Comparison of ENCODE assay signal across 10 cellular contexts in the genomic region with DNA sequence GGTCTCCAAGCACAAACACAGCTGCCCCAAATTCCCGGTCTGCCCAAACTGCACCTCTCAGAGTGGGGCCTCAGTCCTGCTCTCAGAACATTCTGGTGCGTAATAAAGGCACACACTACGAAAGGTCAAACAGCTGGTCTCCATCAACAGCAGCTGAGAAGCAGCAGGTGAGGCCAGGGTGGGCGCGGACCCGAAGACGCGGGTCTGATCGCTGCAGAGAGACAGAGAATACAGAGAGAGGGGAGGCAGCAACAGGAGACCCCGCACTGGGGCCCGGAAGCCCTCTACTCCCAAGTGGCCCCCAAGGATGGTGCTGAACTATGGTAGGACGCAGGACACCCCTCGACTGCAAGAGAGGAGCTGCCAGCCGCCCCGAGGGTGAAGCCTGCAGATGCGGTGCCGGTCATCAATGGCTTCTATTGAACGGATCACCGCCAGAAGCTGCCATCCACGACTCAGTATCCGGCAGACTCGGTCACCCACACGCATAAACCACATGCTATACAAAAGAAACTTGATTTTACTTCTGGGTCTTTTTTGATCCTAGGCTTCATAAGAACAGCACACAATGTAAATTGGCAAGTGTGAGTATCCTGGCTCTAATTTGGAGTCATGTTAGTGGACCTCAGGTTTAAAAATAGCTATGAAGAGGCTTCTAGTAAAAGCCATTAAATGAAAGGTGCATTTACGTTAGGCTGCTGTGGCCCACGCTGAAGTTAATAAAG. TPM values are rescaled to one million over a fixed set of nuclear protein-coding genes. Genes with fewer than 3 reads are reported as not detected.
DNase-seq lines count a peak whose midpoint lies in the region; ATAC-seq, FAIRE-seq and TF ChIP-seq lines count a peak whose summit lies in the region.
"Had no signal": no experiment of that assay in that cellular context is flagged by ENCODE, and none has a peak within 500 bp of the region (broad histone marks: within the 10 kb centered on the region; RNA-seq: fewer than 3 reads in every experiment).

No MANE protein-coding gene starts in this region.

- H3K4me2 ChIP-seq in Loucy (ENCODE audit: low read depth, low read length, poor library complexity, severe bottlenecking): peak overlapping the region; percentile 3

- CTCF ChIA-PET in activated CD4-positive, alpha-beta T cell treated with anti-CD3 and anti-CD28 coated beads for 36 hours (lab: Charles Lee): interaction anchor here (0.6 to 3.6 kb wide), 6 partner anchors 8 to 364 kb away, joined by 3 to 16 read pairs (median 3); no protein-coding TSS in a partner anchor
- CTCF ChIA-PET in MCF 10A (lab: Yijun Ruan, JAX): interaction anchor here (0.9 kb wide), 1 partner anchor 13 kb away, joined by 3 read pairs; no protein-coding TSS in a partner anchor

- no peaks in the 10 kb centered on the region for H3K9me3 ChIP-seq in Loucy (ENCODE audit: insufficient read depth, low read depth, low read length)
- no peaks in the 10 kb centered on the region for H3K9me3 ChIP-seq in left ventricle myocardium inferior (replicated peaks)
- H3K9me3 ChIP-seq in HAP-1: no peaks in the 10 kb centered on the region

- H3K4me3 ChIP-seq in Loucy (ENCODE audit: low read length, poor library complexity, severe bottlenecking): no peak overlapping the region
- H3K4me3 ChIP-seq in left ventricle myocardium inferior: peak overlapping the region; percentile 45
- no peak overlapping the region for H3K4me3 ChIP-seq in HAP-1

- POLR2A ChIA-PET in activated CD4-positive, alpha-beta T cell treated with anti-CD3 and anti-CD28 coated beads for 36 hours (lab: Charles Lee): interaction anchor here (0.5 to 1.3 kb wide), 3 partner anchors 27 to 65 kb away, joined by 3 to 4 read pairs (median 4); no protein-coding TSS in a partner anchor
- POLR2A ChIA-PET in MCF 10A (lab: Yijun Ruan, JAX): interaction anchor here (0.8 kb wide), 1 partner anchor 32 kb away, joined by 3 read pairs; no protein-coding TSS in a partner anchor

- peak overlapping the region; percentile 87 for H3K27ac Mint-ChIP-seq in activated CD4-positive, alpha-beta T cell treated with anti-CD3 and anti-CD28 coated beads for 36 hours
- H3K27ac Mint-ChIP-seq in MCF 10A (ENCODE audit: low read depth, unreplicated experiment): no peak overlapping the region

- H3K36me3 ChIP-seq in Loucy (ENCODE audit: insufficient read depth, low read length) (peaks cover 9% of the 10 kb centered on the region; the same call in 1 of the 2 replicates), left ventricle myocardium inferior (no peaks in the 10 kb centered on the region), HAP-1 (replicated peaks) (no peaks in the 10 kb centered on the region)

- H2AFZ ChIP-seq in Loucy (ENCODE audit: low read length): no peak overlapping the region

- no peak overlapping the region for H3K9ac ChIP-seq in Loucy (ENCODE audit: low read depth, low read length, poor library complexity, severe bottlenecking)

- peaks cover 98% of the 10 kb centered on the region for H3K79me2 ChIP-seq in Loucy (ENCODE audit: insufficient read depth, low read length)

- H3F3A ChIP-seq in Loucy (ENCODE audit: low read depth): no peaks in the 10 kb centered on the region

- H3K27me3 ChIP-seq in Loucy (ENCODE audit: insufficient read depth, low read length, poor library complexity, severe bottlenecking) (no peaks in the 10 kb centered on the region), left ventricle myocardium inferior (ENCODE audit: low read depth) (no peaks in the 10 kb centered on the region), HAP-1 (ENCODE audit: low read depth) (no peaks in the 10 kb centered on the region)

- H3K27me3 Mint-ChIP-seq in activated CD4-positive, alpha-beta T cell treated with anti-CD3 and anti-CD28 coated beads for 36 hours: no peaks in the 10 kb centered on the region
- H3K27me3 Mint-ChIP-seq in MCF 10A (ENCODE audit: insufficient read depth, unreplicated experiment): no peaks in the 10 kb centered on the region

- no peaks in the 10 kb centered on the region for H3K9me2 ChIP-seq in Loucy (replicated peaks; ENCODE audit: low read depth, low read length)

- peaks cover 94% of the 10 kb centered on the region for H3K4me1 Mint-ChIP-seq in activated CD4-positive, alpha-beta T cell treated with anti-CD3 and anti-CD28 coated beads for 36 hours
- H3K4me1 Mint-ChIP-seq in MCF 10A (ENCODE audit: insufficient read depth, unreplicated experiment): peaks cover 36% of the 10 kb centered on the region

- DNase-seq in activated CD4-positive, alpha-beta T cell treated with anti-CD3 and anti-CD28 coated beads for 36 hours: peak; percentile 56
- DNase-seq in activated CD4-positive, alpha-beta T cell treated with anti-CD3 and anti-CD28 coated beads for 1 hour: no peak
- DNase-seq in left ventricle myocardium inferior (no peak), HAP-1 (ENCODE audit: low spot score in 2 of 2) (no peak), frontal cortex (ENCODE audit: low spot score in 2 of 2) (no peak), MCF 10A (ENCODE audit: unreplicated experiment) (no peak)
- DNase-seq in stimulated activated naive CD8-positive, alpha-beta T cell treated with anti-CD3 and anti-CD28 coated beads, Interleukin-15, Interleukin-2, amounts not matched to agents 100 U/mL and 50 U/mL, for 24 hours: no peak
- DNase-seq: cortex of kidney had no signal

- ATAC-seq in activated CD4-positive, alpha-beta T cell treated with anti-CD3 and anti-CD28 coated beads for 36 hours: peak; percentile 52
- peak; percentile 26 for ATAC-seq in stimulated activated naive CD8-positive, alpha-beta T cell treated with anti-CD3 and anti-CD28 coated beads, Interleukin-15, Interleukin-2, amounts not matched to agents 100 U/mL and 50 U/mL, for 24 hours

- peaks cover 15% of the 10 kb centered on the region for H3K4me1 ChIP-seq in Loucy (ENCODE audit: insufficient read depth, low read length, poor library complexity, severe bottlenecking)
- H3K4me1 ChIP-seq in left ventricle myocardium inferior: peaks cover 92% of the 10 kb centered on the region
- H3K4me1 ChIP-seq in HAP-1: peaks cover 5% of the 10 kb centered on the region; the same call in 1 of the 2 replicates

- H4K20me1 ChIP-seq in Loucy (ENCODE audit: insufficient read depth, low read length, poor library complexity, severe bottlenecking): peaks cover 66% of the 10 kb centered on the region

- peak overlapping the region; percentile 64 for H3K27ac ChIP-seq in left ventricle myocardium inferior (replicated peaks)
- H3K27ac ChIP-seq: 22Rv1 had no signal

- intact Hi-C loops in activated CD4-positive, alpha-beta T cell treated with anti-CD3 and anti-CD28 coated beads for 36 hours (cut with DNase I, micrococcal nuclease): no loop called here
- intact Hi-C loops in left ventricle myocardium inferior (cut with micrococcal nuclease): no loop called here
- intact Hi-C loops in MCF 10A (cut with micrococcal nuclease): no loop called here

- FAIRE-seq in frontal cortex (lab: Jason Lieb, UNC): no peak

- TF ChIP-seq CTCF in Loucy (conservative IDR thresholded peaks at IDR 0.05; ENCODE audit: low read length) (no peak), left ventricle myocardium inferior (IDR thresholded peaks at IDR 0.05; ENCODE audit: borderline replicate concordance) (no peak), MCF 10A (IDR thresholded peaks at IDR 0.05; ENCODE audit: unreplicated experiment) (no peak)

- no peaks in the 10 kb centered on the region for H3K9me3 Mint-ChIP-seq in activated CD4-positive, alpha-beta T cell treated with anti-CD3 and anti-CD28 coated beads for 36 hours (ENCODE audit: low read depth)
- no peaks in the 10 kb centered on the region for H3K9me3 Mint-ChIP-seq in MCF 10A (ENCODE audit: unreplicated experiment)

- in situ Hi-C loops in HAP-1 (cut with MboI; ENCODE audit: low sequenced_read_pairs): no loop called here

- BruUV-seq in MCF 10A (replicated peaks; lab: Mats Ljungman, UMichigan): no TSS peak

- H3K4me3 Mint-ChIP-seq in activated CD4-positive, alpha-beta T cell treated with anti-CD3 and anti-CD28 coated beads for 36 hours: peak overlapping the region; percentile 66
- no peak overlapping the region for H3K4me3 Mint-ChIP-seq in MCF 10A (ENCODE audit: unreplicated experiment)

- H3K36me3 Mint-ChIP-seq in activated CD4-positive, alpha-beta T cell treated with anti-CD3 and anti-CD28 coated beads for 36 hours (ENCODE audit: low read depth): peaks cover 51% of the 10 kb centered on the region
- peaks cover 7% of the 10 kb centered on the region for H3K36me3 Mint-ChIP-seq in MCF 10A (ENCODE audit: insufficient read depth, unreplicated experiment)

RNA-seq across cellular contexts. Expression of gene STK24, which starts 33.4 kb away (rescaled TPM):
- 100 to 1,000 TPM; 146 to 173 TPM for total RNA-seq in activated CD4-positive, alpha-beta T cell treated with anti-CD3 and anti-CD28 coated beads for 36 hours
- total RNA-seq in left ventricle myocardium inferior (66.2 TPM), frontal cortex (26.1 TPM), MCF 10A (2022) (200 and 215 TPM in 2 replicates)
